14 cellular contexts compared by ENCODE assay signal in the genomic region with DNA sequence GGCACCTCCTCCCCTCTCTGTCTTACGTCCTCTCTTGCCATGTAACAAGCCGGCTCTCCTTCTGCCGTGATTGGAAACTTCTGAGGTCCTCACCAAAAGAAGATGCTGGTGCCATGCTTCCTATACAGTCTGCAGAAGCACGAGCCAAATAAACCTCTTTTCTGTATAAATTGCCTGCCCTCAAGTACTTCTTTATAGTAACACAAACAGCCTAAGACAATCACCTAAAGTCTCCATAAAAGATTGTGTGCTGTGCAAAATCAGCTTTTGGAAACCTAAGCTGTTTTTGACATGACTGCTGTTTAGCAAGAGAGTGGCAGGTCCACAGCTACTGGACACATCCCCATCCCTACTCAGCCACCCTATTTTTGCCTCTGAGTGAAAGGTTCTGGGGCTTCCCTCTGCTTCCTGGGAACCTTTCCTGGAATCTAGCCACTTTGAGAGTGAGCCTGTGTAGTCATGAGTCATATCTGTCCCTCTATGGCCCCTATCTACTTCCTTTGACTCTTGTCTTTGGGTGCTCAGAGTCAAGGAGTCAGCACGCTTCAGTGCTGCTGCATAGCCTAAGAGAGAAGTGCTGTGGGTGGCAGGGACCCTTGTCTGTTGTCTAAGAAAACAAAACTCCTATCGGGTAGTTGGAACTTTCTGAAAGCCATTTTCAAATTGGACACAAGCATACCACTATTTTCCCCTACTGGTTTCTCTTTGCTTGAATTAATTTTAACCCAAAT.
DNase-seq lines count a peak whose midpoint lies in the region; ATAC-seq, FAIRE-seq and TF ChIP-seq lines count a peak whose summit lies in the region.
"Had no signal": no experiment of that assay in that cellular context is flagged by ENCODE, and none has a peak within 500 bp of the region (broad histone marks: within the 10 kb centered on the region; RNA-seq: fewer than 3 reads in every experiment).

No MANE protein-coding gene starts in this region.

- H3K9me3 ChIP-seq in right atrium auricular region, result peaks cover 0 to 2% of the 10 kb centered on the region in 2 donors
- peaks cover 5% of the 10 kb centered on the region; the same call in 1 of the 2 replicates for H3K9me3 ChIP-seq in PC-9 (ENCODE audit: insufficient read depth, low read depth)
- no peaks in the 10 kb centered on the region for H3K9me3 ChIP-seq in vagina
- H3K9me3 ChIP-seq: suprapubic skin had no signal

- peaks cover 9% of the 10 kb centered on the region for H3K36me3 ChIP-seq in right atrium auricular region
- H3K36me3 ChIP-seq in PC-9 (ENCODE audit: low read depth), result no peaks in the 10 kb centered on the region
- no peaks in the 10 kb centered on the region for H3K36me3 ChIP-seq in vagina
- H3K36me3 ChIP-seq: MG63, suprapubic skin had no signal

- no peak for TF ChIP-seq CTCF in right atrium auricular region (IDR thresholded peaks at IDR 0.05)
- TF ChIP-seq CTCF in PC-9 (conservative IDR thresholded peaks at IDR 0.05), result no peak
- TF ChIP-seq CTCF in vagina (IDR thresholded peaks at IDR 0.05), result no peak

- H3K4me3 ChIP-seq in right atrium auricular region (no peak overlapping the region), PC-9 (no peak overlapping the region), vagina (no peak overlapping the region)
- H3K4me3 ChIP-seq: MG63, suprapubic skin had no signal

- peak; percentile 22 for ATAC-seq in Right ventricle myocardium inferior
- no peak for ATAC-seq in GM18870 (IDR thresholded peaks at IDR 0.05; ENCODE audit: unreplicated experiment)

- H3K79me2 ChIP-seq in PC-9 (ENCODE audit: low read depth), result no peaks in the 10 kb centered on the region

- H3K27ac ChIP-seq in right atrium auricular region (no peak overlapping the region), PC-9 (peak overlapping the region; percentile 49), vagina (no peak overlapping the region)
- H3K27ac ChIP-seq: suprapubic skin had no signal

- POLR2A ChIA-PET in PC-9 (lab: Charles Lee; ENCODE audit: unreplicated experiment), result no interaction called here

- peaks cover 23% of the 10 kb centered on the region for H3F3A ChIP-seq in PC-9 (ENCODE audit: insufficient read depth, low read depth)

- no peak for TF ChIP-seq POLR2A in vagina (IDR thresholded peaks at IDR 0.05)

- no peak for FAIRE-seq in frontal cortex (lab: Jason Lieb, UNC)

- CTCF ChIA-PET in PC-9 (lab: Charles Lee), result no interaction called here

- H3K4me1 ChIP-seq in right atrium auricular region (peaks cover 0 to 14% of the 10 kb centered on the region in 2 donors), PC-9 (replicated peaks; ENCODE audit: insufficient read depth) (peaks cover 55% of the 10 kb centered on the region), vagina (peaks cover 8% of the 10 kb centered on the region)

- peak overlapping the region; percentile 30 for H3K4me2 ChIP-seq in PC-9

- no TSS peak for BruUV-seq in PC-9 (replicated peaks; lab: Mats Ljungman, UMichigan)

- no peak overlapping the region for H2AFZ ChIP-seq in PC-9

- intact Hi-C loops in Right ventricle myocardium inferior (cut with DNase I), result loop anchor here (5.0 kb wide), 1 partner anchor 106 kb away; no protein-coding TSS in a partner anchor
- intact Hi-C loops in PC-9 (cut with micrococcal nuclease; ENCODE audit: unreplicated experiment), result loop anchor here (5.0 kb wide), 1 partner anchor 46 kb away; no protein-coding TSS in a partner anchor
- intact Hi-C loops in vagina (cut with DNase I), result no loop called here

- DNase-seq in Right ventricle myocardium inferior (ENCODE audit: missing footprints), result no peak
- no peak for DNase-seq in right atrium auricular region (ENCODE audit: low spot score)
- DNase-seq in PC-9, result peak; percentile 18 to 76
- DNase-seq in glomerular visceral epithelial cell (ENCODE audit: extremely low spot score), result peak; percentile 69
- DNase-seq in vagina (ENCODE audit: extremely low spot score in 2 of 2), result peak; percentile 25 to 58
- no peak for DNase-seq in NCI-H82 treated with DMSO at 0.1 percent for 48 hours (lab: John Stamatoyannopoulos, UW; ENCODE audit: unreplicated experiment)
- DNase-seq in frontal cortex (ENCODE audit: low spot score in 2 of 2), result no peak
- DNase-seq: activated CD4-positive, alpha-beta T cell treated with anti-CD3 and anti-CD28 coated beads for 48 hours; activated naive CD4-positive, alpha-beta T cell treated with anti-CD3 and anti-CD28 coated beads, Interleukin-2, amount 10 ng/mL, durations not matched to agents 7 days and 5 days; cortex of kidney; MG63; stimulated activated CD4-positive, alpha-beta T cell treated with anti-CD3 and anti-CD28 coated beads, Interleukin-4, amount 100 ng/mL, for 4 hours had no signal

- H3K9me2 ChIP-seq in PC-9 (ENCODE audit: insufficient read depth), result no peaks in the 10 kb centered on the region

- H3K27me3 ChIP-seq in right atrium auricular region (no peaks in the 10 kb centered on the region), PC-9 (ENCODE audit: insufficient read depth, low read depth) (no peaks in the 10 kb centered on the region), vagina (no peaks in the 10 kb centered on the region)
- H3K27me3 ChIP-seq: MG63, suprapubic skin had no signal

- no peaks in the 10 kb centered on the region for H4K20me1 ChIP-seq in PC-9 (ENCODE audit: insufficient read depth)

Comparison
In these comparisons a context has a peak if more than half of its experiments do, and no peak if none do; other contexts are left out.
1. DNase-seq: peak in PC-9 (2 of 2), glomerular visceral epithelial cell (single experiment) and vagina (2 of 2); none in Right ventricle myocardium inferior (single experiment), right atrium auricular region (single experiment), NCI-H82 treated with DMSO at 0.1 percent for 48 hours (single experiment) and frontal cortex (0 of 2).